In the genomic region with DNA sequence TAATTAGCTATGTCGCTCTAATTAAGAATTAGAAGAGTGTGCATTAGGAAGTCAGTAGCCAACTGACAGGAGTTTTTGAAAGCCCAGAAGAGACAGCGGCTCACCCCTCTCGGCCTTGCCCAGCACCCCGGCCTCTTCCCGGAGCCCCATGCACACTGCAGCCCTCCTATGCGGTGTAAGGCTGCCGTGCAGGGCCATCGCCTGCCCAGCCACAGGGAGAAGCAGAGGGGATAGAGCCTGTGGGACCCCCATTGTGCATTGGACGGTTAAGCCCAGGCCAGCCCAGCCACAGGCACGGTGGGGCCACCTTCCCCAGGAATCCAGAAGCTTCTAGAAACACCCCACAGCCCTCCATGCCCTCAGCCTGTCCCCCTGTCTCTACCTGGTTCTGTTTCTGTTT, we compare ENCODE assay signal across 21 cellular contexts.
"Had no signal": no experiment of that assay in that cellular context is flagged by ENCODE, and none has a peak within 500 bp of the region (broad histone marks: within the 10 kb centered on the region; RNA-seq: fewer than 3 reads in every experiment).

No MANE protein-coding gene starts in this region.

- DNase-seq: Karpas-422, KG1, MG63, NCI-H1092, NCI-H1417 treated with DMSO at 0.1 percent for 48 hours, NCI-H146, NCI-H1694 treated with DMSO at 0.1 percent for 48 hours, NCI-H1930, NCI-H2081, NCI-H2107, NCI-H2227 treated with DMSO at 0.1 percent for 48 hours, NCI-H510A, NCI-H524 treated with DMSO at 0.1 percent for 48 hours, NCI-H69, NCI-H774, PC-3, SHP77, SK-N-SH, SW 1271 had no signal

- H3K9me2 ChIP-seq: SK-N-SH had no signal

- H3K27ac ChIP-seq: RWPE1 had no signal

- H3K4me2 ChIP-seq: SK-N-SH had no signal

- H3K27me3 ChIP-seq: MG63 had no signal

- ATAC-seq: Panc1, PC-3 had no signal

- H3K9ac ChIP-seq: SK-N-SH had no signal

- H3K4me3 ChIP-seq: MG63 had no signal

- H3K9me3 ChIP-seq: MG63, SK-N-SH had no signal

- H3K36me3 ChIP-seq: MG63 had no signal
